Comparison of ENCODE assay signal across 1 cellular context in genomic region chr19:51887522-51888498, GRCh38.
TF ChIP-seq lines count a peak whose summit lies in the region.

TSS of gene ZNF577 (minus strand) at chr19:51887951. CDS start at chr19:51880382, 7,569 bp downstream.

TF ChIP-seq in H1, 55 proteins besides CTCF, POLR2A, EP300 and RAD21 (continued from another document):
- TF ChIP-seq TAF1 (IDR thresholded peaks at IDR 0.05; ENCODE audit: low read depth, low read length) (peak; percentile 52), CREB1 (IDR thresholded peaks at IDR 0.05) (peak; percentile 97), ATF3 (IDR thresholded peaks at IDR 0.05; ENCODE audit: insufficient read depth, low read depth, low read length) (peak; percentile 91), MAX (IDR thresholded peaks at IDR 0.05) (peak; percentile 45), SRF (IDR thresholded peaks at IDR 0.05; ENCODE audit: low read depth, low read length) (peak; percentile 71), CBX5 (IDR thresholded peaks at IDR 0.05; ENCODE audit: low read depth, low read length) (no peak), RBBP5 (IDR thresholded peaks at IDR 0.05; ENCODE audit: borderline replicate concordance, low read depth, low read length) (peak; percentile 93), TAF7 (optimal IDR thresholded peaks at IDR 0.05; ENCODE audit: borderline replicate concordance, low read depth, low read length) (peak; percentile 82), JUND (IDR thresholded peaks at IDR 0.05; ENCODE audit: low read length) (peak; percentile 67), TEAD4 (IDR thresholded peaks at IDR 0.05; ENCODE audit: low read depth, low read length) (peak; percentile 25), ASH2L (IDR thresholded peaks at IDR 0.05; ENCODE audit: low read length) (peak; percentile 96), SP1 (IDR thresholded peaks at IDR 0.05; ENCODE audit: low read depth, low read length) (peak; percentile 54), CHD2 (IDR thresholded peaks at IDR 0.05; ENCODE audit: low read length) (no peak), TCF12 (IDR thresholded peaks at IDR 0.05; ENCODE audit: low read depth, low read length) (no peak), BACH1 (IDR thresholded peaks at IDR 0.05; ENCODE audit: low read length) (peak; percentile 42), MAFK (IDR thresholded peaks at IDR 0.05; ENCODE audit: low read depth, low read length) (no peak), FOSL1 (IDR thresholded peaks at IDR 0.05; ENCODE audit: insufficient read depth, low read depth, low read length) (no peak), HDAC2 (IDR thresholded peaks at IDR 0.05; ENCODE audit: borderline replicate concordance in 1 of 2, low read depth in 2 of 2, low read length in 2 of 2) (0 out of 4 replicates have a peak, but pooled peaks of 1 of the 2 experiments have one; percentile 16), E2F6 (IDR thresholded peaks at IDR 0.05) (peak; percentile 79), YY1 (IDR thresholded peaks at IDR 0.05; ENCODE audit: low read depth, low read length) (peak; percentile 100), POLR2AphosphoS5 (IDR thresholded peaks at IDR 0.05; ENCODE audit: low read depth, low read length) (peak; percentile 94), KDM4A (IDR thresholded peaks at IDR 0.05; ENCODE audit: low read depth, low read length, severe bottlenecking) (peak; percentile 95), TBP (IDR thresholded peaks at IDR 0.05; ENCODE audit: low read depth, low read length) (peak; percentile 83), KDM1A (IDR thresholded peaks at IDR 0.05; ENCODE audit: borderline replicate concordance, low read length) (no peak), CEBPB (IDR thresholded peaks at IDR 0.05; ENCODE audit: low read depth, low read length) (peak; percentile 97), KDM5A (IDR thresholded peaks at IDR 0.05; ENCODE audit: low read length) (peak; percentile 48), SIN3A (conservative IDR thresholded peaks at IDR 0.05 in 1 of 2, IDR thresholded peaks at IDR 0.05 in 1 of 2; ENCODE audit: low read depth in 1 of 2, low read length in 2 of 2) (peak; percentile 33 to 78; a peak in 2 of 4 replicates), SIX5 (IDR thresholded peaks at IDR 0.05; ENCODE audit: low read depth, low read length) (peak; percentile 44), PHF8 (conservative IDR thresholded peaks at IDR 0.05; ENCODE audit: low read depth, low read length) (peak; percentile 78), EZH2 (IDR thresholded peaks at IDR 0.05; ENCODE audit: low read depth, low read length, severe bottlenecking) (no peak), CBX8 (IDR thresholded peaks at IDR 0.05; ENCODE audit: borderline replicate concordance, low read depth, low read length) (no peak)
- TF ChIP-seq, protein P1, sequence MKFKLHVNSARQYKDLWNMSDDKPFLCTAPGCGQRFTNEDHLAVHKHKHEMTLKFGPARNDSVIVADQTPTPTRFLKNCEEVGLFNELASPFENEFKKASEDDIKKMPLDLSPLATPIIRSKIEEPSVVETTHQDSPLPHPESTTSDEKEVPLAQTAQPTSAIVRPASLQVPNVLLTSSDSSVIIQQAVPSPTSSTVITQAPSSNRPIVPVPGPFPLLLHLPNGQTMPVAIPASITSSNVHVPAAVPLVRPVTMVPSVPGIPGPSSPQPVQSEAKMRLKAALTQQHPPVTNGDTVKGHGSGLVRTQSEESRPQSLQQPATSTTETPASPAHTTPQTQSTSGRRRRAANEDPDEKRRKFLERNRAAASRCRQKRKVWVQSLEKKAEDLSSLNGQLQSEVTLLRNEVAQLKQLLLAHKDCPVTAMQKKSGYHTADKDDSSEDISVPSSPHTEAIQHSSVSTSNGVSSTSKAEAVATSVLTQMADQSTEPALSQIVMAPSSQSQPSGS (IDR thresholded peaks at IDR 0.05; ENCODE audit: low read length): peak; percentile 78
- TF ChIP-seq, protein P2, sequence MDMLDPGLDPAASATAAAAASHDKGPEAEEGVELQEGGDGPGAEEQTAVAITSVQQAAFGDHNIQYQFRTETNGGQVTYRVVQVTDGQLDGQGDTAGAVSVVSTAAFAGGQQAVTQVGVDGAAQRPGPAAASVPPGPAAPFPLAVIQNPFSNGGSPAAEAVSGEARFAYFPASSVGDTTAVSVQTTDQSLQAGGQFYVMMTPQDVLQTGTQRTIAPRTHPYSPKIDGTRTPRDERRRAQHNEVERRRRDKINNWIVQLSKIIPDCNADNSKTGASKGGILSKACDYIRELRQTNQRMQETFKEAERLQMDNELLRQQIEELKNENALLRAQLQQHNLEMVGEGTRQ (IDR thresholded peaks at IDR 0.05; ENCODE audit: low read length): no peak
